Comparison of ENCODE assay signal across 15 cellular contexts in the genomic region with DNA sequence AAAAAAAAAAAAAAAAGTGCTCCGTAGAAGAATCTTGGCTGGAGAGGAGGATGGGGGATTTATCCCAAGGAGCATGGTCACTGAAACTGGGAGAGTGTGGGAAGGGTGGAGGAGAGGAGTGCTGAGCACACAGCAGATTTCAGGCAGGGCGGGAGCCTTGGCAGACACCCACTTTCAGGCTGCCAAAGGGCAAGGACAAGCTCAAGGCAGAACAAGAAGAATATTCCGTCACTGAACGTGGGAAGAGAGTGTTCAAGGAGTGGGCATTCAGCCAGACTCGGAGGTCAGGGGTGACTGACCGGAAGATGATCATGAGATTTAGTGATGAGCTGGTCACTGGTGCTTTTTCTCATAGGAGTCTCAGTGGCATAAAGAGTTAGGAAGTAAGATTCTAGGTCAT.
DNase-seq lines count a peak whose midpoint lies in the region; ATAC-seq and TF ChIP-seq lines count a peak whose summit lies in the region.
"Had no signal": no experiment of that assay in that cellular context is flagged by ENCODE, and none has a peak within 500 bp of the region (broad histone marks: within the 10 kb centered on the region; RNA-seq: fewer than 3 reads in every experiment).

No MANE protein-coding gene starts in this region.

- peak overlapping the region in 1 of 2 donors; percentile 33 for H3K27ac ChIP-seq in testis
- H3K27ac ChIP-seq in CD8-positive, alpha-beta T cell (ENCODE audit: low read depth, low read length) = no peak overlapping the region
- H3K27ac ChIP-seq: BLaER1, hepatocyte, prostate gland had no signal

- H3K4me1 Mint-ChIP-seq in activated CD8-positive, alpha-beta T cell treated with anti-CD3 and anti-CD28 coated beads for 36 hours (ENCODE audit: low read depth) = peaks cover 13% of the 10 kb centered on the region
- H3K4me1 Mint-ChIP-seq in CD8-positive, alpha-beta T cell (ENCODE audit: low read depth) = peaks cover 14% of the 10 kb centered on the region
- H3K4me1 Mint-ChIP-seq: mesothelial cell of epicardium had no signal

- TF ChIP-seq CTCF in testis (IDR thresholded peaks at IDR 0.05) = no peak
- TF ChIP-seq CTCF in activated CD8-positive, alpha-beta T cell treated with anti-CD3 and anti-CD28 coated beads for 36 hours (IDR thresholded peaks at IDR 0.05) = no peak
- no peak for TF ChIP-seq CTCF in CD8-positive, alpha-beta T cell (IDR thresholded peaks at IDR 0.05)

- H3K27me3 ChIP-seq in testis = no peaks in the 10 kb centered on the region
- H3K27me3 ChIP-seq in CD8-positive, alpha-beta T cell (ENCODE audit: insufficient read depth, low read length) = no peaks in the 10 kb centered on the region
- H3K27me3 ChIP-seq: BLaER1, hepatocyte had no signal

- no peak overlapping the region for H3K4me3 Mint-ChIP-seq in activated CD8-positive, alpha-beta T cell treated with anti-CD3 and anti-CD28 coated beads for 36 hours
- no peak overlapping the region for H3K4me3 Mint-ChIP-seq in CD8-positive, alpha-beta T cell
- H3K4me3 Mint-ChIP-seq: mesothelial cell of epicardium had no signal

- intact Hi-C loops in testis (cut with DNase I; ENCODE audit: low total_unique reads) = no loop called here
- intact Hi-C loops in activated CD8-positive, alpha-beta T cell treated with anti-CD3 and anti-CD28 coated beads for 36 hours (cut with micrococcal nuclease) = no loop called here
- intact Hi-C loops in CD8-positive, alpha-beta T cell (cut with DNase I, micrococcal nuclease) = no loop called here

- 35 to 47% methylated on average over 6 of the region's 6 CpGs for WGBS in testis, 2 donors

- no peak overlapping the region for H3K4me3 ChIP-seq in testis
- H3K4me3 ChIP-seq in CD8-positive, alpha-beta T cell (ENCODE audit: low read depth, low read length) = no peak overlapping the region
- H3K4me3 ChIP-seq: BLaER1, hepatocyte, prostate gland had no signal

- peaks cover 3% of the 10 kb centered on the region for H3K27me3 Mint-ChIP-seq in activated CD8-positive, alpha-beta T cell treated with anti-CD3 and anti-CD28 coated beads for 36 hours
- H3K27me3 Mint-ChIP-seq in CD8-positive, alpha-beta T cell (ENCODE audit: low read depth) = peaks cover 4% of the 10 kb centered on the region

- POLR2A ChIA-PET in activated CD8-positive, alpha-beta T cell treated with anti-CD3 and anti-CD28 coated beads for 36 hours (lab: Charles Lee) = no interaction called here
- POLR2A ChIA-PET in CD8-positive, alpha-beta T cell (lab: Charles Lee) = no interaction called here

- TF ChIP-seq POLR2A in testis (IDR thresholded peaks at IDR 0.05) = no peak

- no peaks in the 10 kb centered on the region for H3K4me1 ChIP-seq in testis
- peaks cover 4% of the 10 kb centered on the region for H3K4me1 ChIP-seq in CD8-positive, alpha-beta T cell (ENCODE audit: insufficient read depth, low read length)
- H3K4me1 ChIP-seq: prostate gland had no signal

- no peaks in the 10 kb centered on the region for H3K36me3 ChIP-seq in testis (ENCODE audit: low read depth, missing control alignments)
- H3K36me3 ChIP-seq in CD8-positive, alpha-beta T cell (ENCODE audit: insufficient read depth, low read length) = no peaks in the 10 kb centered on the region
- H3K36me3 ChIP-seq: BLaER1, prostate gland had no signal

- no peak for ATAC-seq in activated CD8-positive, alpha-beta T cell treated with anti-CD3 and anti-CD28 coated beads for 36 hours
- no peak for ATAC-seq in HG03460 (IDR thresholded peaks at IDR 0.05; ENCODE audit: unreplicated experiment)
- ATAC-seq in CD8-positive, alpha-beta T cell = no peak

- H3K27ac Mint-ChIP-seq in activated CD8-positive, alpha-beta T cell treated with anti-CD3 and anti-CD28 coated beads for 36 hours = no peak overlapping the region
- no peak overlapping the region for H3K27ac Mint-ChIP-seq in CD8-positive, alpha-beta T cell
- H3K27ac Mint-ChIP-seq: mesothelial cell of epicardium had no signal

- no peaks in the 10 kb centered on the region for H3K9me3 Mint-ChIP-seq in activated CD8-positive, alpha-beta T cell treated with anti-CD3 and anti-CD28 coated beads for 36 hours
- H3K9me3 Mint-ChIP-seq in CD8-positive, alpha-beta T cell = no peaks in the 10 kb centered on the region
- H3K9me3 Mint-ChIP-seq: mesothelial cell of epicardium had no signal

- H3K9me3 ChIP-seq in testis = no peaks in the 10 kb centered on the region
- H3K9me3 ChIP-seq in CD8-positive, alpha-beta T cell (ENCODE audit: low read length) = no peaks in the 10 kb centered on the region
- H3K9me3 ChIP-seq: BLaER1, prostate gland had no signal

- DNase-seq in amygdala (lab: John Stamatoyannopoulos, UW) (peak in 31 of 56 donors; percentile 1 to 69 (median 21)), globus pallidus (ENCODE audit: low spot score) (peak; percentile 16), medulla oblongata (ENCODE audit: extremely low spot score) (peak; percentile 24), testis (peak; percentile 87)
- DNase-seq in stimulated activated CD8-positive, alpha-beta memory T cell treated with anti-CD3 and anti-CD28 coated beads, Interleukin-4, amount 100 ng/mL, for 48 hours = no peak
- no peak for DNase-seq in activated CD8-positive, alpha-beta T cell treated with anti-CD3 and anti-CD28 coated beads for 36 hours
- no peak for DNase-seq in CD8-positive, alpha-beta T cell
- DNase-seq: NCI-H2081 treated with DMSO at 0.1 percent for 48 hours; stimulated activated CD4-positive, alpha-beta T cell treated with anti-CD3 and anti-CD28 coated beads, Interleukin-4, amount 100 ng/mL, for 1 hour; stimulated activated naive CD4-positive, alpha-beta T cell had no signal

- H3K36me3 Mint-ChIP-seq in activated CD8-positive, alpha-beta T cell treated with anti-CD3 and anti-CD28 coated beads for 36 hours (ENCODE audit: low read depth) = no peaks in the 10 kb centered on the region
- no peaks in the 10 kb centered on the region for H3K36me3 Mint-ChIP-seq in CD8-positive, alpha-beta T cell

- CTCF ChIA-PET in activated CD8-positive, alpha-beta T cell treated with anti-CD3 and anti-CD28 coated beads for 36 hours (lab: Charles Lee) = no interaction called here
- CTCF ChIA-PET in CD8-positive, alpha-beta T cell (lab: Charles Lee) = no interaction called here

Comparison
In these comparisons a context has a peak if more than half of its experiments do, and no peak if none do; other contexts are left out.
1. DNase-seq: peak in amygdala (31 of 56), globus pallidus (single experiment), medulla oblongata (single experiment) and testis (single experiment); none in stimulated activated CD8-positive, alpha-beta memory T cell treated with anti-CD3 and anti-CD28 coated beads, Interleukin-4, amount 100 ng/mL, for 48 hours (single experiment), activated CD8-positive, alpha-beta T cell treated with anti-CD3 and anti-CD28 coated beads for 36 hours (single experiment) and CD8-positive, alpha-beta T cell (0 of 7).